ENCODE assay signal across 22 cellular contexts in genomic region chr11:63144121-63144520, GRCh38. TPM values are rescaled to one million over a fixed set of nuclear protein-coding genes. Genes with fewer than 3 reads are reported as not detected.
DNase-seq lines count a peak whose midpoint lies in the region; ATAC-seq, FAIRE-seq and TF ChIP-seq lines count a peak whose summit lies in the region.
"Had no signal": no experiment of that assay in that cellular context is flagged by ENCODE, and none has a peak within 500 bp of the region (broad histone marks: within the 10 kb centered on the region; RNA-seq: fewer than 3 reads in every experiment).

A gene with protein sequence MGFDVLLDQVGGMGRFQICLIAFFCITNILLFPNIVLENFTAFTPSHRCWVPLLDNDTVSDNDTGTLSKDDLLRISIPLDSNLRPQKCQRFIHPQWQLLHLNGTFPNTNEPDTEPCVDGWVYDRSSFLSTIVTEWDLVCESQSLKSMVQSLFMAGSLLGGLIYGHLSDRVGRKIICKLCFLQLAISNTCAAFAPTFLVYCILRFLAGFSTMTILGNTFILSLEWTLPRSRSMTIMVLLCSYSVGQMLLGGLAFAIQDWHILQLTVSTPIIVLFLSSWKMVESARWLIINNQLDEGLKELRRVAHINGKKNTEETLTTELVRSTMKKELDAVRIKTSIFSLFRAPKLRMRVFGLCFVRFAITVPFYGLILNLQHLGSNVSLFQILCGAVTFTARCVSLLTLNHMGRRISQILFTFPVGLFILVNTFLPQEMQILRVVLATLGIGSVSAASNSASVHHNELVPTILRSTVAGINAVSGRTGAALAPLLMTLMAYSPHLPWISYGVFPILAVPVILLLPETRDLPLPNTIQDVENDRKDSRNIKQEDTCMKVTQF (minus strand): TSS chr11:63144221. CDS start chr11:63143779, 442 bp downstream.

- H3K9ac ChIP-seq in astrocyte (ENCODE audit: low read length): no peak within 1 kb of the TSS
- H3K9ac ChIP-seq in kidney (ENCODE audit: low read length in 2 of 2): peak within 1 kb of the TSS in 1 of 2 donors; percentile 7
- H3K9ac ChIP-seq: BLaER1 had no signal

- no peaks in the 10 kb centered on the region for H3K36me3 ChIP-seq in ACC112 (ENCODE audit: insufficient read depth, low read length)
- H3K36me3 ChIP-seq in astrocyte (ENCODE audit: insufficient read depth, low read length): no peaks in the 10 kb centered on the region
- H3K36me3 ChIP-seq in kidney (ENCODE audit: control insufficient read depth in 1 of 2, insufficient read depth in 2 of 2, low read length in 2 of 2): no peaks in the 10 kb centered on the region
- no peaks in the 10 kb centered on the region for H3K36me3 ChIP-seq in tibial nerve
- H3K36me3 ChIP-seq: BLaER1 had no signal

- no peak for TF ChIP-seq POLR2A in A549 (IDR thresholded peaks at IDR 0.05; ENCODE audit: low read length)
- no peak for TF ChIP-seq POLR2A in tibial nerve (IDR thresholded peaks at IDR 0.05)

- no peak within 1 kb of the TSS for H3K27ac Mint-ChIP-seq in astrocyte (ENCODE audit: unreplicated experiment)
- H3K27ac Mint-ChIP-seq: CD14-positive monocyte; CD4-positive, alpha-beta memory T cell; H9; IgD-negative memory B cell had no signal

- H3K9me3 Mint-ChIP-seq in astrocyte (ENCODE audit: unreplicated experiment): no peaks in the 10 kb centered on the region
- H3K9me3 Mint-ChIP-seq: CD4-positive, alpha-beta memory T cell; H9; IgD-negative memory B cell had no signal

- H2AFZ ChIP-seq in ACC112 (ENCODE audit: low read length, unreplicated experiment): no peak within 1 kb of the TSS
- no peak within 1 kb of the TSS for H2AFZ ChIP-seq in astrocyte (ENCODE audit: low read depth, low read length)

- no peaks in the 10 kb centered on the region for H3K9me3 ChIP-seq in A549
- no peaks in the 10 kb centered on the region for H3K9me3 ChIP-seq in astrocyte (ENCODE audit: insufficient read depth, low read depth, low read length)
- no peaks in the 10 kb centered on the region for H3K9me3 ChIP-seq in kidney (ENCODE audit: control insufficient read depth in 1 of 2, low read length in 2 of 2)
- no peaks in the 10 kb centered on the region for H3K9me3 ChIP-seq in tibial nerve
- H3K9me3 ChIP-seq: BLaER1 had no signal

- no peak for ATAC-seq in A549
- ATAC-seq: GM12878, HepG2 had no signal

- TF ChIP-seq EP300 in A549 (IDR thresholded peaks at IDR 0.05) (no peak), tibial nerve (IDR thresholded peaks at IDR 0.05) (no peak)

- POLR2A ChIA-PET in A549 (lab: Yijun Ruan, JAX): no interaction called here

- H3K79me2 ChIP-seq in ACC112 (ENCODE audit: control insufficient read depth, insufficient read depth, low read length, unreplicated experiment) (no peaks in the 10 kb centered on the region), astrocyte (ENCODE audit: insufficient read depth, low read length) (no peaks in the 10 kb centered on the region)

- H3K27me3 ChIP-seq in ACC112 (ENCODE audit: insufficient read depth, low read length) (peaks cover 10% of the 10 kb centered on the region; the same call in 1 of the 2 replicates), astrocyte (ENCODE audit: insufficient read depth, low read length) (no peaks in the 10 kb centered on the region), tibial nerve (no peaks in the 10 kb centered on the region)
- H3K27me3 ChIP-seq: BLaER1 had no signal

- intact Hi-C loops in kidney (cut with DNase I): no loop called here

- H3K4me3 ChIP-seq in A549 (no peak within 1 kb of the TSS), ACC112 (ENCODE audit: low read depth, low read length) (no peak within 1 kb of the TSS), astrocyte (ENCODE audit: insufficient read depth, low read depth, low read length) (no peak within 1 kb of the TSS), kidney (ENCODE audit: low read length in 2 of 2) (peak within 1 kb of the TSS; percentile 43 to 51), tibial nerve (no peak within 1 kb of the TSS)
- H3K4me3 ChIP-seq: BLaER1, GM12878 had no signal

- 9% methylated on average over 1 of the region's 1 CpG for WGBS in A549 (ENCODE audit: missing lambda C conversion rate)
- 68 to 93% methylated on average over 1 of the region's 1 CpG for WGBS in tibial nerve, 2 donors

- TF ChIP-seq RAD21 in A549 (conservative IDR thresholded peaks at IDR 0.05 in 1 of 2, IDR thresholded peaks at IDR 0.05 in 1 of 2): no peak

- CTCF ChIA-PET in A549 (lab: Yijun Ruan, JAX): interaction anchor here (1.9 kb wide), 1 partner anchor 13 kb away, joined by 4 read pairs; no protein-coding TSS in a partner anchor

- H3K4me1 ChIP-seq in A549 (no peaks in the 10 kb centered on the region), ACC112 (ENCODE audit: control insufficient read depth, insufficient read depth, low read length, unreplicated experiment) (peaks cover 19% of the 10 kb centered on the region), astrocyte (ENCODE audit: insufficient read depth, low read length) (no peaks in the 10 kb centered on the region), kidney (ENCODE audit: control insufficient read depth in 1 of 2, insufficient read depth in 1 of 2, low read depth in 1 of 2, low read length in 2 of 2) (peaks cover 11 to 15% of the 10 kb centered on the region in 2 donors), tibial nerve (no peaks in the 10 kb centered on the region)
- H3K4me1 ChIP-seq: BLaER1 had no signal

- H3K4me2 ChIP-seq in A549 (no peak within 1 kb of the TSS), astrocyte (ENCODE audit: low read length) (peak within 1 kb of the TSS; percentile 15)
- H3K4me2 ChIP-seq: BLaER1 had no signal

- peaks cover 3% of the 10 kb centered on the region for H3K27me3 Mint-ChIP-seq in astrocyte (ENCODE audit: low read depth, unreplicated experiment)

- H3K27ac ChIP-seq in A549: no peak within 1 kb of the TSS
- H3K27ac ChIP-seq in ACC112 (ENCODE audit: low read depth, low read length): peak within 1 kb of the TSS; percentile 25; the same call in 1 of the 2 replicates
- no peak within 1 kb of the TSS for H3K27ac ChIP-seq in astrocyte (ENCODE audit: low read depth, low read length)
- peak within 1 kb of the TSS; percentile 56 to 87 for H3K27ac ChIP-seq in kidney (ENCODE audit: low read depth in 2 of 2, low read length in 2 of 2)
- H3K27ac ChIP-seq in tibial nerve: no peak within 1 kb of the TSS
- H3K27ac ChIP-seq: BLaER1 had no signal

- H3K4me3 Mint-ChIP-seq in astrocyte (ENCODE audit: unreplicated experiment): no peak within 1 kb of the TSS
- H3K4me3 Mint-ChIP-seq: CD14-positive monocyte; CD4-positive, alpha-beta memory T cell; H9 had no signal

- H4K20me1 ChIP-seq in astrocyte (ENCODE audit: insufficient read depth, low read length): no peaks in the 10 kb centered on the region
- H4K20me1 ChIP-seq: BLaER1 had no signal

- no peak for TF ChIP-seq CTCF in A549 (IDR thresholded peaks at IDR 0.05)
- no peak for TF ChIP-seq CTCF in astrocyte (IDR thresholded peaks at IDR 0.05; ENCODE audit: insufficient read depth, low read depth, low read length)
- no peak for TF ChIP-seq CTCF in kidney (IDR thresholded peaks at IDR 0.05; ENCODE audit: borderline replicate concordance, extremely low read depth, insufficient read depth)
- TF ChIP-seq CTCF in tibial nerve (IDR thresholded peaks at IDR 0.05): no peak

- DNase-seq in A549 (ENCODE audit: low read depth in 1 of 2, low spot score in 1 of 2) (no peak), astrocyte (ENCODE audit: low read depth) (no peak), kidney (no peak), tibial nerve (ENCODE audit: low spot score in 2 of 2) (no peak), SW480 (ENCODE audit: low spot score) (no peak), HCEC 1CT (no peak), EL (no peak)
- DNase-seq: CD4-positive, alpha-beta memory T cell; DMS153; DMS79; GF-D8; H9 had no signal

- peaks cover 8% of the 10 kb centered on the region for H3K4me1 Mint-ChIP-seq in astrocyte (ENCODE audit: low read depth, unreplicated experiment)
- H3K4me1 Mint-ChIP-seq: CD14-positive monocyte; CD4-positive, alpha-beta memory T cell; IgD-negative memory B cell had no signal

- FAIRE-seq in A549 (lab: Jason Lieb, UNC): peak; percentile 18
- no peak for FAIRE-seq in astrocyte (lab: Jason Lieb, UNC)
- FAIRE-seq in kidney (lab: Jason Lieb, UNC): peak; percentile 87
- FAIRE-seq: GM12878, H1, HepG2 had no signal

- H3K36me3 Mint-ChIP-seq in astrocyte (ENCODE audit: low read depth, unreplicated experiment): no peaks in the 10 kb centered on the region
- H3K36me3 Mint-ChIP-seq: CD14-positive monocyte; CD4-positive, alpha-beta memory T cell; IgD-negative memory B cell had no signal

TF ChIP-seq in A549, 52 proteins besides CTCF, POLR2A, EP300 and RAD21 (continues in another document):
- TF ChIP-seq HOXB13 (CRISPR knock-in tag; IDR thresholded peaks at IDR 0.05; ENCODE audit: low read depth) (no peak), CBX8 (IDR thresholded peaks at IDR 0.05) (no peak), HMGXB4 (CRISPR knock-in tag; IDR thresholded peaks at IDR 0.05; ENCODE audit: borderline replicate concordance) (no peak), ZC3H11A (IDR thresholded peaks at IDR 0.05) (no peak), ATOH8 (CRISPR knock-in tag; IDR thresholded peaks at IDR 0.05; ENCODE audit: low read depth) (no peak)

RNA-seq across cellular contexts. Expression of the gene that starts here (rescaled TPM):
- polyA plus RNA-seq in A549 (2011; rRNA removed) (not detected in 2 replicates), A549 (2017; fragmentation: RNase III; extraction: RNeasy Plus Mini Kit Qiagen cat#74134 plus additional on column Dnase treatment) (not detected in 3 replicates), kidney (ENCODE audit: insufficient read depth, low read depth, low replicate concordance) (0.86 TPM)
- not detected in 2 replicates for polyA plus RNA-seq in A549 (2012; cell fraction: cytosol; rRNA removed)
- not detected in 2 replicates for polyA plus RNA-seq in A549 (2012; cell fraction: nucleus; rRNA removed)
- polyA minus RNA-seq in A549 (2011; rRNA and poly(A)+ RNA removed): not detected in 2 replicates
- total RNA-seq in astrocyte (not detected in 2 replicates), kidney (0.91 TPM), tibial nerve (not detected)
- total RNA-seq: A172; CD4-positive, alpha-beta memory T cell; Daoy; GM12878; H1; H9; HepG2 had no signal
- polyA plus RNA-seq: AG04450; CD14-positive monocyte; CD4-positive, alpha-beta memory T cell; GM12878; H1; HepG2; IgD-negative memory B cell had no signal

Comparison
In these comparisons a context has a peak if more than half of its experiments do, and no peak if none do; other contexts are left out.
1. H3K27ac ChIP-seq: peak in ACC112 (single experiment) and kidney (2 of 2); none in A549 (0 of 2), astrocyte (single experiment) and tibial nerve (0 of 4).
2. H3K4me3 ChIP-seq: peak in kidney (2 of 2); none in A549 (single experiment), ACC112 (single experiment), astrocyte (single experiment) and tibial nerve (0 of 4).